Comparison of ENCODE assay signal across 26 cellular contexts in genomic region chr2:51790854-51791253, GRCh38.
"Had no signal": no experiment of that assay in that cellular context is flagged by ENCODE, and none has a peak within 500 bp of the region (broad histone marks: within the 10 kb centered on the region; RNA-seq: fewer than 3 reads in every experiment).

No MANE protein-coding gene starts in this region.

- H3K4me1 ChIP-seq: esophagus squamous epithelium, gastrocnemius medialis, heart right ventricle, left lung, lower lobe of right lung had no signal

- FAIRE-seq: endometrium, islet of Langerhans, keratinocyte had no signal

- H3K36me3 ChIP-seq: esophagus squamous epithelium, gastrocnemius medialis, heart right ventricle, left lung, lower lobe of right lung had no signal

- ATAC-seq: effector memory CD8-positive, alpha-beta T cell; esophagus mucosa; gastrocnemius medialis; heart right ventricle; left cardiac atrium; left lung; left ventricle myocardium superior; lower lobe of right lung; mucosa of descending colon; naive thymus-derived CD8-positive, alpha-beta T cell had no signal

- H3K27ac ChIP-seq: epithelial cell of prostate, esophagus squamous epithelium, gastrocnemius medialis, heart right ventricle, left lung, lower lobe of right lung had no signal

- H3K9me3 ChIP-seq: gastrocnemius medialis, lower lobe of right lung, mucosa of descending colon had no signal

- H3K27me3 ChIP-seq: esophagus squamous epithelium, gastrocnemius medialis, heart right ventricle, left lung had no signal

- H3K4me3 ChIP-seq: esophagus squamous epithelium, gastrocnemius medialis, heart right ventricle, left lung, lower lobe of right lung, mucosa of descending colon had no signal

- DNase-seq: cortex of kidney; effector CD8-positive, alpha-beta T cell; effector memory CD8-positive, alpha-beta T cell; endodermal cell; erythroblast; esophagus squamous epithelium; foreskin fibroblast; foreskin melanocyte; gastrocnemius medialis; glutamatergic neuron; head of caudate nucleus; heart right ventricle; hippocampal formation; left cardiac atrium; left lung; left ventricle myocardium superior; lower lobe of right lung; mesenchymal stem cell; mucosa of descending colon; naive B cell; naive thymus-derived CD8-positive, alpha-beta T cell had no signal
